Comparison of ENCODE assay signal across 26 cellular contexts in the genomic region with DNA sequence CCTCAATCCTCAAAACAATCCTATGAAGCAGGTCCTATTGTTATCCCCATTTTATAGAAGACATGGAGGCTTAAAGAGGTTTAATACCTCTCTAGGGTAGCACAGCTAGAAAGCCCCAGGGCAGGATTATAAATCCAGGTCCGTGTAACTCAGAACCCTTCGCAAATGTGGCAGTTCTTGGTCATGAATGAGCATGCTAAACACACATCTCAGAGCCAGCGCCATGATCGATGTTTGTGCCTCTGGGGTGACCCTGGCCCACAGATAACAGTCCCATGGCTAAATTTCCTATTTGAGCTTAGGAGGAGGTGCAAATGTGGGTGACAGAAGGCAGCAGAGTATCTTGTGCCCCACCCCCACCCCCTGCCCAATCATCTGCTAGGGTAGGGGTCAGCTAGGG. TPM values are rescaled to one million over a fixed set of nuclear protein-coding genes. Genes with fewer than 3 reads are reported as not detected.
DNase-seq lines count a peak whose midpoint lies in the region; ATAC-seq, FAIRE-seq and TF ChIP-seq lines count a peak whose summit lies in the region.
"Had no signal": no experiment of that assay in that cellular context is flagged by ENCODE, and none has a peak within 500 bp of the region (broad histone marks: within the 10 kb centered on the region; RNA-seq: fewer than 3 reads in every experiment).

No MANE protein-coding gene starts in this region.

- DNase-seq in right atrium auricular region (ENCODE audit: low spot score): no peak
- DNase-seq in cardiac septum (ENCODE audit: low spot score): no peak
- no peak for DNase-seq in activated naive CD8-positive, alpha-beta T cell treated with anti-CD3 and anti-CD28 coated beads, Interleukin-2, amount 50 U/mL, for 24 hours
- no peak for DNase-seq in urothelium cell line (ENCODE audit: low spot score)
- no peak for DNase-seq in hippocampal formation (lab: John Stamatoyannopoulos, UW)
- DNase-seq: activated CD4-positive, alpha-beta T cell treated with anti-CD3 and anti-CD28 coated beads for 1 hour; activated naive CD8-positive, alpha-beta T cell treated with anti-CD3 and anti-CD28 coated beads, Interleukin-2, amount 10 ng/mL, durations not matched to agents 7 days and 5 days; BE2C; cortex of kidney; NCI-H1048; NCI-H187; NCI-H2171 treated with DMSO at 0.1 percent for 48 hours; NCI-H524 had no signal

- no peak overlapping the region for H3K9ac ChIP-seq in muscle layer of colon (ENCODE audit: low read length)

- no peak for ATAC-seq in activated naive CD8-positive, alpha-beta T cell treated with anti-CD3 and anti-CD28 coated beads, Interleukin-2, amount 50 U/mL, for 24 hours
- ATAC-seq in GM21367 (IDR thresholded peaks at IDR 0.05; ENCODE audit: unreplicated experiment): no peak
- no peak for ATAC-seq in HG03354 (IDR thresholded peaks at IDR 0.05; ENCODE audit: poor library complexity, severe bottlenecking, unreplicated experiment)
- ATAC-seq: GM12878, HCT116, HepG2 had no signal

- H3K4me3 ChIP-seq in right atrium auricular region: no peak overlapping the region
- H3K4me3 ChIP-seq in muscle layer of colon (ENCODE audit: low read depth in 1 of 2, low read length in 2 of 2): no peak overlapping the region
- H3K4me3 ChIP-seq: GM12878, lung, SJSA1, skin epidermis, vagina had no signal

- TF ChIP-seq CTCF in right atrium auricular region (IDR thresholded peaks at IDR 0.05): no peak

- peak; percentile 17 for FAIRE-seq in urothelium cell line (lab: Jason Lieb, UNC)
- FAIRE-seq: GM12878, HepG2, RCC 7860 had no signal

- peaks cover 7% of the 10 kb centered on the region in 2 donors for H3K9me3 ChIP-seq in right atrium auricular region
- no peaks in the 10 kb centered on the region for H3K9me3 ChIP-seq in muscle layer of colon (ENCODE audit: low read length)
- H3K9me3 ChIP-seq: BE2C, vagina had no signal

- peaks cover 51% of the 10 kb centered on the region for H3K36me3 Mint-ChIP-seq in activated naive CD8-positive, alpha-beta T cell treated with anti-CD3 and anti-CD28 coated beads, Interleukin-2, amount 50 U/mL, for 24 hours (ENCODE audit: low read depth)

- H3K4me1 ChIP-seq in right atrium auricular region: peaks cover 0 to 49% of the 10 kb centered on the region in 2 donors
- peaks cover 52% of the 10 kb centered on the region for H3K4me1 ChIP-seq in muscle layer of colon (ENCODE audit: insufficient read depth, low read length)
- H3K4me1 ChIP-seq: SJSA1 had no signal

- H3K4me1 Mint-ChIP-seq in activated naive CD8-positive, alpha-beta T cell treated with anti-CD3 and anti-CD28 coated beads, Interleukin-2, amount 50 U/mL, for 24 hours: peaks cover 72% of the 10 kb centered on the region

- peak overlapping the region; percentile 80 for H3K4me3 Mint-ChIP-seq in activated naive CD8-positive, alpha-beta T cell treated with anti-CD3 and anti-CD28 coated beads, Interleukin-2, amount 50 U/mL, for 24 hours
- H3K4me3 Mint-ChIP-seq: T-helper 1 cell treated with Interleukin-12 subunit alpha and Interleukin-12 subunit beta and Interleukin-4 antibody, amounts not matched to agents 30 μg/mL and 1 μg/mL, for 36 hours had no signal

- H3K27me3 Mint-ChIP-seq in activated naive CD8-positive, alpha-beta T cell treated with anti-CD3 and anti-CD28 coated beads, Interleukin-2, amount 50 U/mL, for 24 hours: no peaks in the 10 kb centered on the region
- H3K27me3 Mint-ChIP-seq: activated naive CD8-positive, alpha-beta T cell treated with anti-CD3 and anti-CD28 coated beads, Interleukin-2, amount 10 ng/mL, durations not matched to agents 7 days and 5 days; progenitor cell of endocrine pancreas had no signal

- intact Hi-C loops in cardiac septum (cut with DNase I): no loop called here

- peak overlapping the region; percentile 56 to 71 for H3K27ac ChIP-seq in right atrium auricular region
- peak overlapping the region; percentile 36 for H3K27ac ChIP-seq in muscle layer of colon (ENCODE audit: low read depth, low read length)
- H3K27ac ChIP-seq: SJSA1, vagina had no signal

- H3K27ac Mint-ChIP-seq in activated naive CD8-positive, alpha-beta T cell treated with anti-CD3 and anti-CD28 coated beads, Interleukin-2, amount 50 U/mL, for 24 hours: peak overlapping the region; percentile 99
- H3K27ac Mint-ChIP-seq: progenitor cell of endocrine pancreas; T-helper 1 cell treated with Interleukin-12 subunit alpha and Interleukin-12 subunit beta and Interleukin-4 antibody, amounts not matched to agents 30 μg/mL and 1 μg/mL, for 36 hours had no signal

- no peaks in the 10 kb centered on the region for H3K27me3 ChIP-seq in right atrium auricular region
- H3K27me3 ChIP-seq in muscle layer of colon (ENCODE audit: control insufficient read depth in 1 of 2, insufficient read depth in 2 of 2, low read length in 2 of 2): no peaks in the 10 kb centered on the region
- H3K27me3 ChIP-seq: BE2C, SJSA1, vagina had no signal

- peaks cover 16% of the 10 kb centered on the region for H3K9me3 Mint-ChIP-seq in activated naive CD8-positive, alpha-beta T cell treated with anti-CD3 and anti-CD28 coated beads, Interleukin-2, amount 50 U/mL, for 24 hours

- H3K36me3 ChIP-seq in right atrium auricular region (peaks cover 13% of the 10 kb centered on the region), muscle layer of colon (ENCODE audit: insufficient read depth, low read length) (peaks cover 6% of the 10 kb centered on the region)
- H3K36me3 ChIP-seq: SJSA1, vagina had no signal

RNA-seq across cellular contexts. Expression of a gene that starts 17.5 kb away (rescaled TPM):
- total RNA-seq in right atrium auricular region (1 to 10 TPM; 6.0 to 8.1 TPM), cardiac septum (24.9 TPM)
